ENCODE assay signal across 1 cellular context in the genomic region with DNA sequence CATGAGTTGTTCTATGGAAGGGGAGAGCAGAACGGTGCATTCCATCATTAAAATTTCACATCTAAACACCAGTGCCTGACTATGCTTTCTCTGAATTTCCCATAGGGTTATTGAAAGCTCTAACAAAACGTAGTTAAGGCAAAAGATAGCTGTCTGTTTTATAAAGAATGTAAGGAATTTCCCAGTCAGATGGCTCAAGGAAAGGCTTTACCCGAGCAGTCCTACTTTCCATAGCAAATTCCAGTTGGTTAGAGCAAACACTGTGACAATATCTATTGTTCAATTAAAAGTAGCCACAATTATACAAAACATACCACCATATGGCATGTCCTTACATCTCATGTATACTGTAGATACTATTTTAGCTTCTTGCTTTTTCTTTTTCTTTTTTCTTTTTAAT.
TF ChIP-seq lines count a peak whose summit lies in the region.

No MANE protein-coding gene starts in this region.

TF ChIP-seq in WTC11, 78 proteins besides CTCF, POLR2A, EP300 and RAD21 (continued from another document):
- TF ChIP-seq, protein P1, sequence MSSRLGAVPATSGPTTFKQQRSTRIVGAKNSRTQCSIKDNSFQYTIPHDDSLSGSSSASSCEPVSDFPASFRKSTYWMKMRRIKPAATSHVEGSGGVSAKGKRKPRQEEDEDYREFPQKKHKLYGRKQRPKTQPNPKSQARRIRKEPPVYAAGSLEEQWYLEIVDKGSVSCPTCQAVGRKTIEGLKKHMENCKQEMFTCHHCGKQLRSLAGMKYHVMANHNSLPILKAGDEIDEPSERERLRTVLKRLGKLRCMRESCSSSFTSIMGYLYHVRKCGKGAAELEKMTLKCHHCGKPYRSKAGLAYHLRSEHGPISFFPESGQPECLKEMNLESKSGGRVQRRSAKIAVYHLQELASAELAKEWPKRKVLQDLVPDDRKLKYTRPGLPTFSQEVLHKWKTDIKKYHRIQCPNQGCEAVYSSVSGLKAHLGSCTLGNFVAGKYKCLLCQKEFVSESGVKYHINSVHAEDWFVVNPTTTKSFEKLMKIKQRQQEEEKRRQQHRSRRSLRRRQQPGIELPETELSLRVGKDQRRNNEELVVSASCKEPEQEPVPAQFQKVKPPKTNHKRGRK (CRISPR knock-in tag; IDR thresholded peaks at IDR 0.05; ENCODE audit: borderline replicate concordance), result no peak
- no peak for TF ChIP-seq TCF7 (CRISPR knock-in tag; IDR thresholded peaks at IDR 0.05; ENCODE audit: low read depth)
- TF ChIP-seq, protein P2, sequence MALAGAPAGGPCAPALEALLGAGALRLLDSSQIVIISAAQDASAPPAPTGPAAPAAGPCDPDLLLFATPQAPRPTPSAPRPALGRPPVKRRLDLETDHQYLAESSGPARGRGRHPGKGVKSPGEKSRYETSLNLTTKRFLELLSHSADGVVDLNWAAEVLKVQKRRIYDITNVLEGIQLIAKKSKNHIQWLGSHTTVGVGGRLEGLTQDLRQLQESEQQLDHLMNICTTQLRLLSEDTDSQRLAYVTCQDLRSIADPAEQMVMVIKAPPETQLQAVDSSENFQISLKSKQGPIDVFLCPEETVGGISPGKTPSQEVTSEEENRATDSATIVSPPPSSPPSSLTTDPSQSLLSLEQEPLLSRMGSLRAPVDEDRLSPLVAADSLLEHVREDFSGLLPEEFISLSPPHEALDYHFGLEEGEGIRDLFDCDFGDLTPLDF (CRISPR knock-in tag; IDR thresholded peaks at IDR 0.05), result no peak
- no peak for TF ChIP-seq ETV6 (CRISPR knock-in tag; IDR thresholded peaks at IDR 0.05)
- TF ChIP-seq TEAD1 (CRISPR knock-in tag; IDR thresholded peaks at IDR 0.05), result no peak
- TF ChIP-seq, protein P3, sequence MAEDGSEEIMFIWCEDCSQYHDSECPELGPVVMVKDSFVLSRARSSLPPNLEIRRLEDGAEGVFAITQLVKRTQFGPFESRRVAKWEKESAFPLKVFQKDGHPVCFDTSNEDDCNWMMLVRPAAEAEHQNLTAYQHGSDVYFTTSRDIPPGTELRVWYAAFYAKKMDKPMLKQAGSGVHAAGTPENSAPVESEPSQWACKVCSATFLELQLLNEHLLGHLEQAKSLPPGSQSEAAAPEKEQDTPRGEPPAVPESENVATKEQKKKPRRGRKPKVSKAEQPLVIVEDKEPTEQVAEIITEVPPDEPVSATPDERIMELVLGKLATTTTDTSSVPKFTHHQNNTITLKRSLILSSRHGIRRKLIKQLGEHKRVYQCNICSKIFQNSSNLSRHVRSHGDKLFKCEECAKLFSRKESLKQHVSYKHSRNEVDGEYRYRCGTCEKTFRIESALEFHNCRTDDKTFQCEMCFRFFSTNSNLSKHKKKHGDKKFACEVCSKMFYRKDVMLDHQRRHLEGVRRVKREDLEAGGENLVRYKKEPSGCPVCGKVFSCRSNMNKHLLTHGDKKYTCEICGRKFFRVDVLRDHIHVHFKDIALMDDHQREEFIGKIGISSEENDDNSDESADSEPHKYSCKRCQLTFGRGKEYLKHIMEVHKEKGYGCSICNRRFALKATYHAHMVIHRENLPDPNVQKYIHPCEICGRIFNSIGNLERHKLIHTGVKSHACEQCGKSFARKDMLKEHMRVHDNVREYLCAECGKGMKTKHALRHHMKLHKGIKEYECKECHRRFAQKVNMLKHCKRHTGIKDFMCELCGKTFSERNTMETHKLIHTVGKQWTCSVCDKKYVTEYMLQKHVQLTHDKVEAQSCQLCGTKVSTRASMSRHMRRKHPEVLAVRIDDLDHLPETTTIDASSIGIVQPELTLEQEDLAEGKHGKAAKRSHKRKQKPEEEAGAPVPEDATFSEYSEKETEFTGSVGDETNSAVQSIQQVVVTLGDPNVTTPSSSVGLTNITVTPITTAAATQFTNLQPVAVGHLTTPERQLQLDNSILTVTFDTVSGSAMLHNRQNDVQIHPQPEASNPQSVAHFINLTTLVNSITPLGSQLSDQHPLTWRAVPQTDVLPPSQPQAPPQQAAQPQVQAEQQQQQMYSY (CRISPR knock-in tag; IDR thresholded peaks at IDR 0.05), result no peak
- TF ChIP-seq ZNF396 (CRISPR knock-in tag; IDR thresholded peaks at IDR 0.05; ENCODE audit: borderline replicate concordance), result no peak
- no peak for TF ChIP-seq ZNF219 (CRISPR knock-in tag; IDR thresholded peaks at IDR 0.05; ENCODE audit: borderline replicate concordance)
- TF ChIP-seq, protein P4, sequence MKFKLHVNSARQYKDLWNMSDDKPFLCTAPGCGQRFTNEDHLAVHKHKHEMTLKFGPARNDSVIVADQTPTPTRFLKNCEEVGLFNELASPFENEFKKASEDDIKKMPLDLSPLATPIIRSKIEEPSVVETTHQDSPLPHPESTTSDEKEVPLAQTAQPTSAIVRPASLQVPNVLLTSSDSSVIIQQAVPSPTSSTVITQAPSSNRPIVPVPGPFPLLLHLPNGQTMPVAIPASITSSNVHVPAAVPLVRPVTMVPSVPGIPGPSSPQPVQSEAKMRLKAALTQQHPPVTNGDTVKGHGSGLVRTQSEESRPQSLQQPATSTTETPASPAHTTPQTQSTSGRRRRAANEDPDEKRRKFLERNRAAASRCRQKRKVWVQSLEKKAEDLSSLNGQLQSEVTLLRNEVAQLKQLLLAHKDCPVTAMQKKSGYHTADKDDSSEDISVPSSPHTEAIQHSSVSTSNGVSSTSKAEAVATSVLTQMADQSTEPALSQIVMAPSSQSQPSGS (CRISPR knock-in tag; IDR thresholded peaks at IDR 0.05; ENCODE audit: borderline replicate concordance, low read depth), result no peak
- TF ChIP-seq, protein P5, sequence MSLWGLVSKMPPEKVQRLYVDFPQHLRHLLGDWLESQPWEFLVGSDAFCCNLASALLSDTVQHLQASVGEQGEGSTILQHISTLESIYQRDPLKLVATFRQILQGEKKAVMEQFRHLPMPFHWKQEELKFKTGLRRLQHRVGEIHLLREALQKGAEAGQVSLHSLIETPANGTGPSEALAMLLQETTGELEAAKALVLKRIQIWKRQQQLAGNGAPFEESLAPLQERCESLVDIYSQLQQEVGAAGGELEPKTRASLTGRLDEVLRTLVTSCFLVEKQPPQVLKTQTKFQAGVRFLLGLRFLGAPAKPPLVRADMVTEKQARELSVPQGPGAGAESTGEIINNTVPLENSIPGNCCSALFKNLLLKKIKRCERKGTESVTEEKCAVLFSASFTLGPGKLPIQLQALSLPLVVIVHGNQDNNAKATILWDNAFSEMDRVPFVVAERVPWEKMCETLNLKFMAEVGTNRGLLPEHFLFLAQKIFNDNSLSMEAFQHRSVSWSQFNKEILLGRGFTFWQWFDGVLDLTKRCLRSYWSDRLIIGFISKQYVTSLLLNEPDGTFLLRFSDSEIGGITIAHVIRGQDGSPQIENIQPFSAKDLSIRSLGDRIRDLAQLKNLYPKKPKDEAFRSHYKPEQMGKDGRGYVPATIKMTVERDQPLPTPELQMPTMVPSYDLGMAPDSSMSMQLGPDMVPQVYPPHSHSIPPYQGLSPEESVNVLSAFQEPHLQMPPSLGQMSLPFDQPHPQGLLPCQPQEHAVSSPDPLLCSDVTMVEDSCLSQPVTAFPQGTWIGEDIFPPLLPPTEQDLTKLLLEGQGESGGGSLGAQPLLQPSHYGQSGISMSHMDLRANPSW (CRISPR knock-in tag; conservative IDR thresholded peaks at IDR 0.05; ENCODE audit: low read depth), result no peak
- no peak for TF ChIP-seq GRHL2 (CRISPR knock-in tag; IDR thresholded peaks at IDR 0.05; ENCODE audit: insufficient replicate concordance, severe bottlenecking)
TF ChIP-seq in WTC11: peak in this region for 0.
